Comparison of ENCODE assay signal across 1 cellular context in genomic region chr16:4306439-4307214, GRCh38.
TF ChIP-seq lines count a peak whose summit lies in the region.

No MANE protein-coding gene starts in this region.

TF ChIP-seq in HepG2, 621 proteins besides CTCF, POLR2A, EP300 and RAD21:
- TF ChIP-seq ZFP36L1 (CRISPR knock-in tag; IDR thresholded peaks at IDR 0.05) (no peak), ZBTB33 (CRISPR knock-in tag; IDR thresholded peaks at IDR 0.05) (peak; percentile 74)
